1 cellular context compared by ENCODE assay signal in the genomic region with DNA sequence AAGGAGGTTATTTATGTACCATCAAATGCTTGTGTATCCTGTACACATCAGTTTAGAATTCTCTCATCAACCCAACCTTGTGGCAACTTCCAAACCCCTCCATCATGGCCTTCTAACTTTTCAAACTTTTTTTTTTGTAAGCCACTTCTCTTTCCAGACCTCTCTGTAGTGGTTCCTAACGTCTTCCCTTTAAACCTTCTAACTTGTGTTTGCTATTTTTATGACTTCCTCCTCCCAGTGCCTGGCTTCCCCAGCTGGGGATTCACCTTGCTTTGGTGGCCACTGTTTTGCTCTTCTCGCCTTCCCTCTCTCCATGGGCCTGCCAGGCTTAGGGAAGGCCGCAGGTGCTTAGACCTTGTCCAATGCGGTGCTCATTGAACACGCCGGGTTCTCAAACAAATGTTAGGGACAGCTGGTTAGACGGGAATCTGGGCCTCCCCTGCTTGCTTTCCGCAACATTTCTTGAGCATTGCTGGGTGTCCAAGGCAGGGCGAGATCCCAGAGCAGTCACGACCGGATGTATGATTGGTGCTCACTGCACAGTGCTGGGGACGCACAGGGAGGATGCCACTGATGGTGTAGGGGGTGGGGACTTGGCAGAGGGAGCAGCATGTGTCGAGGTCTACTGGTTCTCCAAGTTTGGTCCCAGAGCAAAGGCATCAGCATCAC.
TF ChIP-seq lines count a peak whose summit lies in the region.

No MANE protein-coding gene starts in this region.

TF ChIP-seq in A549, 52 proteins besides CTCF, POLR2A, EP300 and RAD21 (continued from another document):
- no peak for TF ChIP-seq REST (IDR thresholded peaks at IDR 0.05)
- no peak for TF ChIP-seq E2F6 (IDR thresholded peaks at IDR 0.05; ENCODE audit: borderline replicate concordance, low read depth)
- TF ChIP-seq ZNF302 (CRISPR knock-in tag; IDR thresholded peaks at IDR 0.05), result no peak
- no peak for TF ChIP-seq HOXB13 (CRISPR knock-in tag; IDR thresholded peaks at IDR 0.05; ENCODE audit: low read depth)
- no peak for TF ChIP-seq RNF2 (IDR thresholded peaks at IDR 0.05; ENCODE audit: borderline replicate concordance, low read depth)
